ENCODE assay signal across 9 cellular contexts in the genomic region with DNA sequence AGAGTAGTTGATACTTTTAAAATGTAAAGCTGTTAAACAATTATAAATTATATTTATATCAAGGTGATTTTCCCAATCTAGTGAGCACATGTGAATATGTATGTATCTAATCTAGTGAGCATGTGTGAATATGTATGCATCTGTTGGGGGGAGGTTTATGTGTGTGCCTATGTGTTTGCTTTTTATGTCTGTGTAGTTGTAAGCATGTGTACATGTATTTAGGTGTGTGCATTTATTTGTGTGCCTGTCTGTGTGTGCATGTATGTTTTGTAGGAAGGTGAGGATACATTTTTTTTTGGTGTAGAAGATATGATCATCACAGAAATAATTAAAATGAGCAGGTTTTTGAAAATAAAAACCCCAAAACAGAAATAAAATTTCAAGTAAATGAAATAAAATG.
"Had no signal": no experiment of that assay in that cellular context is flagged by ENCODE, and none has a peak within 500 bp of the region (broad histone marks: within the 10 kb centered on the region; RNA-seq: fewer than 3 reads in every experiment).

No MANE protein-coding gene starts in this region.

- H3K9ac ChIP-seq: GM23248 had no signal

- H3K4me3 ChIP-seq: GM23248 had no signal

- H3K27ac Mint-ChIP-seq: H9, HFFc6, IgD-negative memory B cell had no signal

- H3K27ac ChIP-seq: GM23248, HL-60 had no signal

- DNase-seq: GM23248, H9, HCEC 1CT, HFFc6, KBM-7 had no signal

- H2AFZ ChIP-seq: GM23248 had no signal

- FAIRE-seq: H1, H54 had no signal

- H3K27me3 Mint-ChIP-seq: IgD-negative memory B cell had no signal

- H3K4me3 Mint-ChIP-seq: H9, HFFc6, IgD-negative memory B cell had no signal

- H3K9me3 Mint-ChIP-seq: H9 had no signal

- H3K36me3 Mint-ChIP-seq: IgD-negative memory B cell had no signal

- H3K4me1 Mint-ChIP-seq: H9, IgD-negative memory B cell had no signal
